Comparison of ENCODE assay signal across 9 cellular contexts in genomic region chr5:79560774-79561524, GRCh38. TPM values are rescaled to one million over a fixed set of nuclear protein-coding genes. Genes with fewer than 3 reads are reported as not detected.
DNase-seq lines count a peak whose midpoint lies in the region; ATAC-seq lines count a peak whose summit lies in the region.
"Had no signal": no experiment of that assay in that cellular context is flagged by ENCODE, and none has a peak within 500 bp of the region (broad histone marks: within the 10 kb centered on the region; RNA-seq: fewer than 3 reads in every experiment).

No MANE protein-coding gene starts in this region.

- peak overlapping the region; percentile 100 for H3K27ac Mint-ChIP-seq in activated T-cell treated with anti-CD3 and anti-CD28 coated beads, Interleukin-2, amount 50 U/mL, for 72 hours

- H3K36me3 ChIP-seq in Karpas-422 (ENCODE audit: insufficient read depth, low read length) (no peaks in the 10 kb centered on the region), H7 (replicated peaks; ENCODE audit: control insufficient read depth, insufficient read depth, low read length) (no peaks in the 10 kb centered on the region)

- H2AFZ ChIP-seq in Karpas-422 (ENCODE audit: low read length) = no peak overlapping the region

- H3K27me3 Mint-ChIP-seq in activated T-cell treated with anti-CD3 and anti-CD28 coated beads, Interleukin-2, amount 50 U/mL, for 72 hours (ENCODE audit: low read depth) = peaks cover 7% of the 10 kb centered on the region

- peak overlapping the region; percentile 68 to 86 for H3K4me3 Mint-ChIP-seq in activated T-cell treated with anti-CD3 and anti-CD28 coated beads, Interleukin-2, amount 50 U/mL, for 72 hours

- 0 out of 2 replicates have a peak, but pooled peaks cover 3% of the 10 kb centered on the region for H4K20me1 ChIP-seq in Karpas-422 (ENCODE audit: insufficient read depth, low read depth, low read length)

- DNase-seq in NOMO-1 treated with DMSO at 0.1 percent for 48 hours (lab: John Stamatoyannopoulos, UW; ENCODE audit: unreplicated experiment) = peak; percentile 66
- no peak for DNase-seq in NOMO-1 treated with dmso at 0.1 percent for 144 hours (lab: John Stamatoyannopoulos, UW; ENCODE audit: unreplicated experiment)
- DNase-seq in activated T-cell treated with anti-CD3 and anti-CD28 coated beads, Interleukin-2, amount 50 U/mL, for 72 hours = peak; percentile 41 to 65
- peak in 2 of 3 experiments; percentile 5 to 24 for DNase-seq in stimulated activated CD4-positive, alpha-beta T cell treated with anti-CD3 and anti-CD28 coated beads, TNF-alpha, amount 100 ng/mL, for 24 hours (ENCODE audit: low read depth in 3 of 3)
- DNase-seq in Karpas-422 = no peak
- no peak for DNase-seq in H7

- H3K27me3 ChIP-seq in Karpas-422 (ENCODE audit: low read length) (no peaks in the 10 kb centered on the region), H7 (ENCODE audit: control insufficient read depth, insufficient read depth, low read length) (no peaks in the 10 kb centered on the region)

- H3K4me1 ChIP-seq in Karpas-422 (ENCODE audit: low read length) = no peaks in the 10 kb centered on the region

- H3K9ac ChIP-seq in Karpas-422 (ENCODE audit: low read length) = no peak overlapping the region

- no peaks in the 10 kb centered on the region for H3K9me2 ChIP-seq in Karpas-422 (replicated peaks; ENCODE audit: insufficient read depth, low read length)

- H3K36me3 Mint-ChIP-seq in activated T-cell treated with anti-CD3 and anti-CD28 coated beads, Interleukin-2, amount 50 U/mL, for 72 hours (ENCODE audit: insufficient read depth in 2 of 2) = peaks cover 9% of the 10 kb centered on the region in 2 donors

- H3K4me2 ChIP-seq in Karpas-422 (ENCODE audit: low read depth, low read length, poor library complexity, severe bottlenecking) = no peak overlapping the region

- no peaks in the 10 kb centered on the region for H3K79me2 ChIP-seq in Karpas-422 (ENCODE audit: low read length)

- H3K4me3 ChIP-seq in Karpas-422 (ENCODE audit: low read length) (no peak overlapping the region), H7 (ENCODE audit: insufficient read depth, low read depth, low read length) (no peak overlapping the region)
- H3K4me3 ChIP-seq: lung had no signal

- no peaks in the 10 kb centered on the region for H3K9me3 ChIP-seq in Karpas-422 (ENCODE audit: low read length)

- H3K9me3 Mint-ChIP-seq in activated T-cell treated with anti-CD3 and anti-CD28 coated beads, Interleukin-2, amount 50 U/mL, for 72 hours = peaks cover 5 to 8% of the 10 kb centered on the region in 2 donors

- peak; percentile 71 for ATAC-seq in HG03135 (IDR thresholded peaks at IDR 0.05; ENCODE audit: unreplicated experiment)
- ATAC-seq in activated T-cell treated with anti-CD3 and anti-CD28 coated beads, Interleukin-2, amount 50 U/mL, for 72 hours (replicated peaks in 1 of 2) = peak; percentile 90 to 94
- ATAC-seq in HG03457 (IDR thresholded peaks at IDR 0.05; ENCODE audit: unreplicated experiment) = no peak

- H3K4me1 Mint-ChIP-seq in activated T-cell treated with anti-CD3 and anti-CD28 coated beads, Interleukin-2, amount 50 U/mL, for 72 hours (ENCODE audit: low read depth) = peaks cover 62% of the 10 kb centered on the region

- H3K27ac ChIP-seq in Karpas-422 (ENCODE audit: low read length) = no peak overlapping the region

RNA-seq across cellular contexts. Expression of gene HOMER1, which starts 47.0 kb away (rescaled TPM):
- 1 to 10 TPM; 7.3 to 9.7 TPM for total RNA-seq in activated T-cell treated with anti-CD3 and anti-CD28 coated beads, Interleukin-2, amount 50 U/mL, for 72 hours
- total RNA-seq in Karpas-422 (2014; rRNA removed; shearing (Covaris generic); ENCODE audit: low replicate concordance) = 0.43 and 1.1 TPM in 2 replicates
- 25.3 and 31.9 TPM in 2 replicates for total RNA-seq in H7 (2014; rRNA removed; shearing (Covaris generic))

RNA-seq across cellular contexts. Expression of gene TENT2, which starts 51.3 kb away (rescaled TPM):
- 100 to 1,000 TPM; 138 to 141 TPM for total RNA-seq in activated T-cell treated with anti-CD3 and anti-CD28 coated beads, Interleukin-2, amount 50 U/mL, for 72 hours
- total RNA-seq in Karpas-422 (2014; rRNA removed; shearing (Covaris generic); ENCODE audit: low replicate concordance) = 69.8 and 135 TPM in 2 replicates
- total RNA-seq in H7 (2014; rRNA removed; shearing (Covaris generic)) = 24.8 and 39.3 TPM in 2 replicates

Comparison
In these comparisons a context has a peak if more than half of its experiments do, and no peak if none do; other contexts are left out.
1. DNase-seq: peak in NOMO-1 treated with DMSO at 0.1 percent for 48 hours (single experiment), activated T-cell treated with anti-CD3 and anti-CD28 coated beads, Interleukin-2, amount 50 U/mL, for 72 hours (2 of 2) and stimulated activated CD4-positive, alpha-beta T cell treated with anti-CD3 and anti-CD28 coated beads, TNF-alpha, amount 100 ng/mL, for 24 hours (2 of 3); none in NOMO-1 treated with dmso at 0.1 percent for 144 hours (single experiment), Karpas-422 (single experiment) and H7 (single experiment).